ENCODE assay signal across 8 cellular contexts in the genomic region with DNA sequence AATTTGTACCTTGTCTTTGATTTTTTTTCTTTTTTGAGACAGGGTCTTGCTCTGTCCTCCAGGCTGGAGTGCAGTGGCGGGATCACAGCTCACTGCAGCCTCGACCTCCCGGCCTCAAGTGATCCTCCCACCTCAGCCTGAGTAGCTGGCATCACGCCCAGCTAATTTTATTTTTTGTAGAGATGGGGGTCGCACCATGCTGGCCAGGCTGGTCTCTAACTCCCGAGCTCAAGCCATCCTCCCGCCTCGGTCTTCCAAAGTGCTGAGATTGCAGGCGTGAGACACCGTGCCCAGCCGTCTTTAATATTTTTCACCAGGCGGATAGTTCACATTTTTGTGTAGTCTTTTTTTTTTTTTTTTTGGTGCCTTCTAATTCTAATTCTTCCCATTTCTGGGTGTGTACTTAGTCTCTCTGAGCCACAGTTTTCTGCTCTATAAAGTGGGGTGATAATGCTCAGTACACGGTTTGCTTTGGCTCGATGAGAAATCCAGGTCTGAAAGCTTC. TPM values are rescaled to one million over a fixed set of nuclear protein-coding genes. Genes with fewer than 3 reads are reported as not detected.
DNase-seq lines count a peak whose midpoint lies in the region; ATAC-seq, FAIRE-seq and TF ChIP-seq lines count a peak whose summit lies in the region.

No MANE protein-coding gene starts in this region.

- peaks cover 31 to 44% (median 40%) of the 10 kb centered on the region in 3 donors for H3K4me1 Mint-ChIP-seq in naive B cell

- H3K36me3 ChIP-seq in A673 (ENCODE audit: insufficient read depth, low read length, poor library complexity, severe bottlenecking) (peaks cover 6% of the 10 kb centered on the region), HUES6 (ENCODE audit: control insufficient read depth, insufficient read depth, low read length) (peaks cover 6% of the 10 kb centered on the region)

- H3K27me3 Mint-ChIP-seq in naive B cell, result no peaks in the 10 kb centered on the region

- H3K4me1 ChIP-seq in A673 (ENCODE audit: insufficient read depth, low read length, poor library complexity, severe bottlenecking), result peaks cover 7% of the 10 kb centered on the region
- H3K4me1 ChIP-seq in HUES6 (ENCODE audit: control insufficient read depth, insufficient read depth, low read length), result peaks cover 11% of the 10 kb centered on the region; the same call in 1 of the 2 replicates

- H3K9ac ChIP-seq in HUES6 (ENCODE audit: low read length), result no peak overlapping the region

- peaks cover 0 to 20% (median 8%) of the 10 kb centered on the region in 7 donors for H3K9me3 Mint-ChIP-seq in naive B cell

- CTCF ChIA-PET in A673 (lab: Charles Lee), result interaction anchor here (0.7 kb wide), 1 partner anchor 56 kb away, joined by 3 read pairs; no protein-coding TSS in a partner anchor

- H3K27ac Mint-ChIP-seq in naive B cell, result peak overlapping the region; percentile 95 to 99 (median 96)

- no peak for TF ChIP-seq CTCF in A673 (conservative IDR thresholded peaks at IDR 0.05; ENCODE audit: low read depth, low read length)
- TF ChIP-seq CTCF in cardiac fibroblast (IDR thresholded peaks at IDR 0.05; ENCODE audit: low read depth, low read length), result no peak

- peaks cover 24 to 25% of the 10 kb centered on the region in 2 donors for H3K36me3 Mint-ChIP-seq in naive B cell

- H3K27ac ChIP-seq in A673 (ENCODE audit: low read depth, low read length, poor library complexity, severe bottlenecking), result peak overlapping the region; percentile 78
- no peak overlapping the region for H3K27ac ChIP-seq in HUES6 (ENCODE audit: low read depth, low read length)

- intact Hi-C loops in A673 (cut with micrococcal nuclease; ENCODE audit: unreplicated experiment), result no loop called here

- no peaks in the 10 kb centered on the region for H3K27me3 ChIP-seq in A673 (replicated peaks; ENCODE audit: insufficient read depth, low read depth, low read length, poor library complexity)
- H3K27me3 ChIP-seq in HUES6 (ENCODE audit: control insufficient read depth, insufficient read depth, low read length), result no peaks in the 10 kb centered on the region

- ATAC-seq in naive B cell (ENCODE audit: low read depth in 2 of 2), result no peak
- ATAC-seq in GM19467 (IDR thresholded peaks at IDR 0.05; ENCODE audit: unreplicated experiment), result no peak
- ATAC-seq in esophagus mucosa, result no peak

- H3K4me3 ChIP-seq in A673 (ENCODE audit: low read depth, low read length, poor library complexity, severe bottlenecking) (peak overlapping the region; percentile 63), HUES6 (ENCODE audit: low read depth, low read length) (peak overlapping the region; percentile 85), cardiac fibroblast (replicated peaks in 1 of 2; ENCODE audit: low read depth in 2 of 2, low read length in 2 of 2) (peak overlapping the region; percentile 46 to 88)

- no peak for DNase-seq in A673 (ENCODE audit: low spot score)
- DNase-seq in cardiac fibroblast (ENCODE audit: low read depth in 2 of 2), result no peak
- no peak for DNase-seq in naive B cell
- DNase-seq in frontal cortex (ENCODE audit: low spot score in 2 of 2), result no peak
- no peak for DNase-seq in ecto neural progenitor cell (ENCODE audit: low spot score)

- H3K4me3 Mint-ChIP-seq in naive B cell, result peak overlapping the region; percentile 83 to 98 (median 94)

- TSS peak; percentile 44 for BruUV-seq in A673 (replicated peaks; lab: Mats Ljungman, UMichigan)

- POLR2A ChIA-PET in A673 (lab: Charles Lee; ENCODE audit: low non-redundant PET), result interaction anchor here (0.6 kb wide), 1 partner anchor 35 kb away, joined by 3 read pairs; no protein-coding TSS in a partner anchor

- H3K9me3 ChIP-seq in A673 (ENCODE audit: low read depth, low read length, poor library complexity, severe bottlenecking), result peaks cover 15% of the 10 kb centered on the region
- H3K9me3 ChIP-seq in HUES6 (ENCODE audit: control insufficient read depth, insufficient read depth, low read depth, low read length), result peaks cover 27% of the 10 kb centered on the region

- no peak for FAIRE-seq in frontal cortex (lab: Jason Lieb, UNC)

RNA-seq across cellular contexts. Expression of gene TATDN2, which starts 0.5 kb away (rescaled TPM):
- 37.1 and 42.0 TPM in 2 replicates for total RNA-seq in A673 (2021)
- 10 to 100 TPM in 2 of 6 donors, 1 to 10 TPM in 4; 5.5 to 12.4 (median 9.7) TPM for polyA plus RNA-seq in naive B cell (ENCODE audit: low read depth in 6 of 6)
- 19.2 TPM for total RNA-seq in frontal cortex
- total RNA-seq in esophagus mucosa, result 16.9 TPM

RNA-seq across cellular contexts. Expression of gene GHRL, which starts 45.0 kb away (rescaled TPM):
- total RNA-seq in A673 (2021) (1.0 and 2.0 TPM in 2 replicates), frontal cortex (not detected), esophagus mucosa (0.76 TPM)
- 1 to 10 TPM in 5 of 6 donors, not detected in 1; 1.8 to 4.9 (median 3.0) TPM for polyA plus RNA-seq in naive B cell (ENCODE audit: low read depth in 6 of 6)
